Comparison of ENCODE assay signal across 12 cellular contexts in the genomic region with DNA sequence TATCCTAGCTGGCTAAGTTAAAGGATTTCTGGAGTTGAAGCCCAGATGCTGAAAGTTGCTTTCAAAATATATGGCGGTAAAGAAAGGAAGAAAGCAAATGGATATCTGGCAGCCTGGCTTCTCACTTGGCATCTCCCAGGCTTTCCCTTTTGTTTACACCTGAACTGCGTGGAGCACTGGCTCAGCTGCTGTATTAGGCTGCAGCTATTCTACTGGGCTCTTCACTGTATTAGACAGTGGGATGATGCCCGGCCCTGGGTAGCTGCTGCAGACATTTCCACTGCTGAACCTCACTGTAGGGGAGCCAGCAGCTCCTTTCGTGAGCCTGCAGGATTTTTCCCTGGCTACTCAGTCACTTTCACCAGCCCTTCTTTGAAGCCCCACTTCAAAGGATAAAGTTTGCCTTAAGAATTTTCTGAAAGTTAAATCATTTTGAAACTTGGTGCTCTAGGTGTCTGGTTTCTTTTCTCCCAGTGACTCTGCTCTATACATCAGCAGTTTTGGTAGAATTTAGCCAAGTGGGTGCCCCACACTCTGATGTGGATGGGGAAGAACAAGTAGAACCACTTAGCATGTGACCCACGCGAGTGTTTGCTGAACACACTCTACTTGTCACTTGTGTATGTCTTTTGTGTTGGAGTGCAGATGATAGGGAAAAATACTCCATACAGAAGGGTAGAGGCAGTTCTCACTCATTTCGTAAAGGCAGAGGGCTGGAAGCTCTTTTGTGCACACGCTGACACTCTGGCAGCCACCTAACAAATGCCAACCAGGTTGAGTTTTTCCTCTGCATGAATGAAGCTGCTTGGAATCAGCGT. TPM values are rescaled to one million over a fixed set of nuclear protein-coding genes. Genes with fewer than 3 reads are reported as not detected.
DNase-seq lines count a peak whose midpoint lies in the region; ATAC-seq and TF ChIP-seq lines count a peak whose summit lies in the region.
"Had no signal": no experiment of that assay in that cellular context is flagged by ENCODE, and none has a peak within 500 bp of the region (broad histone marks: within the 10 kb centered on the region; RNA-seq: fewer than 3 reads in every experiment).

No MANE protein-coding gene starts in this region.

- no peaks in the 10 kb centered on the region for H3K27me3 ChIP-seq in BE2C

- peaks cover 4% of the 10 kb centered on the region for H3K9me3 Mint-ChIP-seq in activated T-helper 17 cell treated with anti-CD3 and anti-CD28 coated beads, Interleukin-2, amount 50 U/mL, for 72 hours
- no peaks in the 10 kb centered on the region for H3K9me3 Mint-ChIP-seq in natural killer cell

- peak overlapping the region; percentile 100 for H3K27ac ChIP-seq in KOPT-K1 (ENCODE audit: low read depth, low read length, poor library complexity, severe bottlenecking)
- H3K27ac ChIP-seq: A549 had no signal

- H3K9me3 ChIP-seq in KOPT-K1 (ENCODE audit: insufficient read depth, low read length, poor library complexity, severe bottlenecking) (no peaks in the 10 kb centered on the region), BE2C (no peaks in the 10 kb centered on the region)
- H3K9me3 ChIP-seq: A549 had no signal

- peaks cover 48% of the 10 kb centered on the region for H3K4me1 Mint-ChIP-seq in activated T-helper 17 cell treated with anti-CD3 and anti-CD28 coated beads, Interleukin-2, amount 50 U/mL, for 72 hours
- peaks cover 65 to 72% of the 10 kb centered on the region in 2 donors for H3K4me1 Mint-ChIP-seq in natural killer cell

- ATAC-seq in activated T-helper 17 cell treated with anti-CD3 and anti-CD28 coated beads, Interleukin-2, amount 50 U/mL, for 72 hours (replicated peaks), result peak; percentile 48
- no peak for ATAC-seq in natural killer cell
- ATAC-seq in HG02571 (IDR thresholded peaks at IDR 0.05; ENCODE audit: unreplicated experiment), result no peak
- ATAC-seq: A549 had no signal

- peaks cover 34% of the 10 kb centered on the region for H3K36me3 Mint-ChIP-seq in activated T-helper 17 cell treated with anti-CD3 and anti-CD28 coated beads, Interleukin-2, amount 50 U/mL, for 72 hours (ENCODE audit: low read depth)
- H3K36me3 Mint-ChIP-seq in natural killer cell, result no peaks in the 10 kb centered on the region

- peak overlapping the region; percentile 40 for H3K27ac Mint-ChIP-seq in activated T-helper 17 cell treated with anti-CD3 and anti-CD28 coated beads, Interleukin-2, amount 50 U/mL, for 72 hours
- peak overlapping the region; percentile 86 to 91 for H3K27ac Mint-ChIP-seq in natural killer cell

- TF ChIP-seq CTCF in natural killer cell (IDR thresholded peaks at IDR 0.05) (no peak), BE2C (IDR thresholded peaks at IDR 0.05; ENCODE audit: low read depth, low read length) (no peak)

- H3K4me3 Mint-ChIP-seq in activated T-helper 17 cell treated with anti-CD3 and anti-CD28 coated beads, Interleukin-2, amount 50 U/mL, for 72 hours, result peak overlapping the region; percentile 59
- peak overlapping the region; percentile 57 for H3K4me3 Mint-ChIP-seq in natural killer cell

- intact Hi-C loops in natural killer cell (cut with micrococcal nuclease), result no loop called here

- no peaks in the 10 kb centered on the region for H3K4me1 ChIP-seq in BE2C
- H3K4me1 ChIP-seq: A549 had no signal

- H3K27me3 Mint-ChIP-seq in activated T-helper 17 cell treated with anti-CD3 and anti-CD28 coated beads, Interleukin-2, amount 50 U/mL, for 72 hours, result no peaks in the 10 kb centered on the region
- no peaks in the 10 kb centered on the region for H3K27me3 Mint-ChIP-seq in natural killer cell (ENCODE audit: low read depth in 2 of 2)

- H3K36me3 ChIP-seq in KOPT-K1 (ENCODE audit: insufficient read depth, low read length), result peaks cover 75% of the 10 kb centered on the region
- H3K36me3 ChIP-seq in BE2C, result no peaks in the 10 kb centered on the region

- H3K4me3 ChIP-seq in BE2C (ENCODE audit: low read depth, low read length), result no peak overlapping the region
- H3K4me3 ChIP-seq: A549 had no signal

- DNase-seq in NCI-H2196 (lab: John Stamatoyannopoulos, UW; ENCODE audit: unreplicated experiment) (peak; percentile 6), NCI-H2196 treated with DMSO at 0.1 percent for 48 hours (lab: John Stamatoyannopoulos, UW; ENCODE audit: unreplicated experiment) (no peak), natural killer cell (no peak), 8988T (no peak), BE2C (no peak)
- DNase-seq: activated CD4-positive, alpha-beta T cell treated with anti-CD3 and anti-CD28 coated beads, Interleukin-2, amount 50 U/mL, for 1 hour; aorta; NCI-H146 had no signal

RNA-seq across cellular contexts. Expression of gene C9orf152, which starts 49.9 kb away (rescaled TPM):
- total RNA-seq in activated T-helper 17 cell treated with anti-CD3 and anti-CD28 coated beads, Interleukin-2, amount 50 U/mL, for 72 hours, result not detected
- not detected for total RNA-seq in natural killer cell
- not detected for polyA plus RNA-seq in BE2C (2012; ENCODE audit: insufficient read depth, insufficient read length, low read depth)
- total RNA-seq: aorta had no signal
